21 cellular contexts compared by ENCODE assay signal in genomic region chr18:9275890-9276289, GRCh38. TPM values are rescaled to one million over a fixed set of nuclear protein-coding genes. Genes with fewer than 3 reads are reported as not detected.
DNase-seq lines count a peak whose midpoint lies in the region; ATAC-seq, FAIRE-seq and TF ChIP-seq lines count a peak whose summit lies in the region.
"Had no signal": no experiment of that assay in that cellular context is flagged by ENCODE, and none has a peak within 500 bp of the region (broad histone marks: within the 10 kb centered on the region; RNA-seq: fewer than 3 reads in every experiment).

No MANE protein-coding gene starts in this region.

- H3K9me3 ChIP-seq in cardiac muscle cell (ENCODE audit: low read depth) (no peaks in the 10 kb centered on the region), prostate gland (no peaks in the 10 kb centered on the region)
- H3K9me3 ChIP-seq: BLaER1 treated with 17β-estradiol and CSF1 and Interleukin-3, amounts not matched to agents 10 nM and 100 nM had no signal

- H3K27ac ChIP-seq in cardiac muscle cell (peak overlapping the region; percentile 7), prostate gland (peak overlapping the region in 1 of 2 donors; percentile 59)
- H3K27ac ChIP-seq: BLaER1 treated with 17β-estradiol and CSF1 and Interleukin-3, amounts not matched to agents 10 nM and 100 nM had no signal

- no peak for DNase-seq in cardiac muscle cell (ENCODE audit: low read depth in 1 of 2, low spot score in 1 of 2)
- no peak for DNase-seq in cardiac septum (ENCODE audit: low spot score)
- no peak for DNase-seq in stimulated activated effector memory CD8-positive, alpha-beta T cell treated with anti-CD3 and anti-CD28 coated beads, Interleukin-12 subunit alpha, Interleukin-12 subunit beta, amount 100 ng/mL, for 72 hours (ENCODE audit: low spot score in 2 of 2)
- DNase-seq in prostate gland (ENCODE audit: low spot score), result no peak
- no peak for DNase-seq in left lobe of liver (ENCODE audit: low spot score)
- DNase-seq: CD8-positive, alpha-beta memory T cell; COR-L47; DMS 273 treated with DMSO at 0.1 percent for 48 hours; DMS53; DND-41; EL; H9 had no signal

- TF ChIP-seq CTCF in cardiac muscle cell (IDR thresholded peaks at IDR 0.05; ENCODE audit: low read depth, low read length), result no peak
- peak; percentile 26; the same call in 1 of the 2 replicates for TF ChIP-seq CTCF in LNCAP (IDR thresholded peaks at IDR 0.05)
- TF ChIP-seq CTCF in prostate gland (IDR thresholded peaks at IDR 0.05), result peak in 2 of 4 experiments; percentile 9 to 25

- no peak for TF ChIP-seq POLR2A in prostate gland (IDR thresholded peaks at IDR 0.05)

- H3K36me3 ChIP-seq in cardiac muscle cell (peaks cover 10% of the 10 kb centered on the region), prostate gland (no peaks in the 10 kb centered on the region)

- intact Hi-C loops in cardiac septum (cut with DNase I), result no loop called here
- intact Hi-C loops in prostate gland (cut with DNase I), result no loop called here

- ATAC-seq in stimulated activated effector memory CD8-positive, alpha-beta T cell treated with anti-CD3 and anti-CD28 coated beads, Interleukin-12 subunit alpha, Interleukin-12 subunit beta, amount 100 ng/mL, for 72 hours, result no peak
- ATAC-seq in GM21381 (IDR thresholded peaks at IDR 0.05; ENCODE audit: unreplicated experiment) (no peak), left lobe of liver (no peak)
- ATAC-seq: GM12878, HepG2 had no signal

- 81% methylated on average over 1 of the region's 1 CpG for WGBS in prostate gland

- peak; percentile 36 for FAIRE-seq in colon (lab: Jason Lieb, UNC)
- FAIRE-seq: GM12878, H1, HepG2 had no signal

- no peaks in the 10 kb centered on the region for H3K9me3 Mint-ChIP-seq in stimulated activated effector memory CD8-positive, alpha-beta T cell treated with anti-CD3 and anti-CD28 coated beads, Interleukin-12 subunit alpha, Interleukin-12 subunit beta, amount 100 ng/mL, for 72 hours
- H3K9me3 Mint-ChIP-seq: CD8-positive, alpha-beta memory T cell; H9; IgD-negative memory B cell had no signal

- H3K27me3 ChIP-seq in cardiac muscle cell (no peaks in the 10 kb centered on the region), prostate gland (replicated peaks; ENCODE audit: insufficient read depth) (no peaks in the 10 kb centered on the region)
- H3K27me3 ChIP-seq: BLaER1 treated with 17β-estradiol and CSF1 and Interleukin-3, amounts not matched to agents 10 nM and 100 nM had no signal

- no peaks in the 10 kb centered on the region for H3K4me1 Mint-ChIP-seq in stimulated activated effector memory CD8-positive, alpha-beta T cell treated with anti-CD3 and anti-CD28 coated beads, Interleukin-12 subunit alpha, Interleukin-12 subunit beta, amount 100 ng/mL, for 72 hours
- H3K4me1 Mint-ChIP-seq: B cell; CD8-positive, alpha-beta memory T cell; H9; IgD-negative memory B cell had no signal

- H3K4me3 ChIP-seq in cardiac muscle cell (no peak overlapping the region), prostate gland (no peak overlapping the region)
- H3K4me3 ChIP-seq: BLaER1 treated with 17β-estradiol and CSF1 and Interleukin-3, amounts not matched to agents 10 nM and 100 nM; GM12878 had no signal

- H3K27ac Mint-ChIP-seq in stimulated activated effector memory CD8-positive, alpha-beta T cell treated with anti-CD3 and anti-CD28 coated beads, Interleukin-12 subunit alpha, Interleukin-12 subunit beta, amount 100 ng/mL, for 72 hours, result peak overlapping the region; percentile 23
- H3K27ac Mint-ChIP-seq: B cell, H9, IgD-negative memory B cell had no signal

- H3K36me3 Mint-ChIP-seq in stimulated activated effector memory CD8-positive, alpha-beta T cell treated with anti-CD3 and anti-CD28 coated beads, Interleukin-12 subunit alpha, Interleukin-12 subunit beta, amount 100 ng/mL, for 72 hours, result peaks cover 100% of the 10 kb centered on the region

- H3K4me3 Mint-ChIP-seq in stimulated activated effector memory CD8-positive, alpha-beta T cell treated with anti-CD3 and anti-CD28 coated beads, Interleukin-12 subunit alpha, Interleukin-12 subunit beta, amount 100 ng/mL, for 72 hours, result no peak overlapping the region
- H3K4me3 Mint-ChIP-seq: B cell; CD8-positive, alpha-beta memory T cell; H9; IgD-negative memory B cell had no signal

- peaks cover 4% of the 10 kb centered on the region for H3K4me1 ChIP-seq in cardiac muscle cell (ENCODE audit: low read depth)
- no peaks in the 10 kb centered on the region for H3K4me1 ChIP-seq in prostate gland (replicated peaks)
- H3K4me1 ChIP-seq: BLaER1 treated with 17β-estradiol and CSF1 and Interleukin-3, amounts not matched to agents 10 nM and 100 nM had no signal

RNA-seq across cellular contexts. Expression of gene TWSG1, which starts 58.7 kb away (rescaled TPM):
- total RNA-seq in cardiac muscle cell (19.4 and 20.9 TPM in 2 replicates), cardiac septum (19.2 TPM), prostate gland (10 to 100 TPM; 32.2 to 46.0 TPM), left lobe of liver (4.4 TPM)
- 21.2 and 31.7 TPM in 2 replicates for polyA plus RNA-seq in cardiac muscle cell
